1 cellular context compared by ENCODE assay signal in the genomic region with DNA sequence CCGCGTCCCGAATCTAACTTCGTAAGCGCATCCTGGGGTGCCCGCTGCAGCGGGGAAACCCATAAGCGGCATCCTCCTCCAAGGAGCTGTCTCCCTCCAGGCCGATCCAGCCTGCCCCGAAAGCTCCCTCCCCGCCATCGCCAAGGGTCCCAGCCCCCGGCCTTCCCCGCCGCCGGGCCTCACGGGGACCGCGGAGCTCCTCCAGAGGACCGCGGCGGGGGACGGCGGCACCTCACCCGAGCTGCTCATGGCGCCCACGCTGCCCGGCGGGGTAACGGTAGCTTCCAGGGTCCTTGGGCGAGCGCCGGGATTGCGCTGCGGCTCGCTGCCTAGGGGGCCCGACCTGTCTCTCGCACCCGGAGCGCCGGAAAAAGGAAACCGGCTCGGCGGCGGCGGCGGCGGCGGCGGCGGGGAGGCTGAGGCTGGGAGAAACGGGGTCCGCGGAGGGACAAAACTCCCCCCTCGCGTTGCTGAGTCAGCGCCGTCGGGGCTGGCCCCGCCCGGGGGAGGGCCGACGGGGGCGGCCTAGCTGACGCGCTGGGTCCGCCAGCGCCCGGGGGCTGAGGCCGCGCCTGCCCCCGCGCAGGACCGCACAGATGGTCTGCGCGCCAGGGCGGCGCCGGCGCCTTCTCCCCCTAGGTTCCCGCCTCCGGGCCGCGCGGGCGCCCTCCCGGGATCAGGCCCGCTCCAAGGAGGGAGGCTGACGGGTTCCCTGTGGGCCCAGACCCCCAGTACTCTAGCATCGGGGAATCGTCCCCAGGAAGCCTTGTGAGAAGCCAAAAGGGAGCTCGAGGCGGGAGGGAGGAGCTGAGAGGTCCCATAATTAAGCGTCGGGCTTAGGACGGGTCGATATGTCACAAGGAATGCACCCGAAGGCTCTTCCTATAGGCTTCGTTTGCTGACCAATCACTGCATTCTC.
A peak's percentile ranks its signal among the peaks of the same experiment; 100 is the strongest.
TF ChIP-seq lines count a peak whose summit lies in the region.

A gene with protein sequence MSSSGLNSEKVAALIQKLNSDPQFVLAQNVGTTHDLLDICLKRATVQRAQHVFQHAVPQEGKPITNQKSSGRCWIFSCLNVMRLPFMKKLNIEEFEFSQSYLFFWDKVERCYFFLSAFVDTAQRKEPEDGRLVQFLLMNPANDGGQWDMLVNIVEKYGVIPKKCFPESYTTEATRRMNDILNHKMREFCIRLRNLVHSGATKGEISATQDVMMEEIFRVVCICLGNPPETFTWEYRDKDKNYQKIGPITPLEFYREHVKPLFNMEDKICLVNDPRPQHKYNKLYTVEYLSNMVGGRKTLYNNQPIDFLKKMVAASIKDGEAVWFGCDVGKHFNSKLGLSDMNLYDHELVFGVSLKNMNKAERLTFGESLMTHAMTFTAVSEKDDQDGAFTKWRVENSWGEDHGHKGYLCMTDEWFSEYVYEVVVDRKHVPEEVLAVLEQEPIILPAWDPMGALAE (minus strand): TSS at position 374 of the 919 bp plus-strand sequence. CDS start 125 bp downstream, at position 249.

TF ChIP-seq in WTC11, 78 proteins besides CTCF, POLR2A, EP300 and RAD21 (continued from another document and continues in another):
- TF ChIP-seq, protein P1, sequence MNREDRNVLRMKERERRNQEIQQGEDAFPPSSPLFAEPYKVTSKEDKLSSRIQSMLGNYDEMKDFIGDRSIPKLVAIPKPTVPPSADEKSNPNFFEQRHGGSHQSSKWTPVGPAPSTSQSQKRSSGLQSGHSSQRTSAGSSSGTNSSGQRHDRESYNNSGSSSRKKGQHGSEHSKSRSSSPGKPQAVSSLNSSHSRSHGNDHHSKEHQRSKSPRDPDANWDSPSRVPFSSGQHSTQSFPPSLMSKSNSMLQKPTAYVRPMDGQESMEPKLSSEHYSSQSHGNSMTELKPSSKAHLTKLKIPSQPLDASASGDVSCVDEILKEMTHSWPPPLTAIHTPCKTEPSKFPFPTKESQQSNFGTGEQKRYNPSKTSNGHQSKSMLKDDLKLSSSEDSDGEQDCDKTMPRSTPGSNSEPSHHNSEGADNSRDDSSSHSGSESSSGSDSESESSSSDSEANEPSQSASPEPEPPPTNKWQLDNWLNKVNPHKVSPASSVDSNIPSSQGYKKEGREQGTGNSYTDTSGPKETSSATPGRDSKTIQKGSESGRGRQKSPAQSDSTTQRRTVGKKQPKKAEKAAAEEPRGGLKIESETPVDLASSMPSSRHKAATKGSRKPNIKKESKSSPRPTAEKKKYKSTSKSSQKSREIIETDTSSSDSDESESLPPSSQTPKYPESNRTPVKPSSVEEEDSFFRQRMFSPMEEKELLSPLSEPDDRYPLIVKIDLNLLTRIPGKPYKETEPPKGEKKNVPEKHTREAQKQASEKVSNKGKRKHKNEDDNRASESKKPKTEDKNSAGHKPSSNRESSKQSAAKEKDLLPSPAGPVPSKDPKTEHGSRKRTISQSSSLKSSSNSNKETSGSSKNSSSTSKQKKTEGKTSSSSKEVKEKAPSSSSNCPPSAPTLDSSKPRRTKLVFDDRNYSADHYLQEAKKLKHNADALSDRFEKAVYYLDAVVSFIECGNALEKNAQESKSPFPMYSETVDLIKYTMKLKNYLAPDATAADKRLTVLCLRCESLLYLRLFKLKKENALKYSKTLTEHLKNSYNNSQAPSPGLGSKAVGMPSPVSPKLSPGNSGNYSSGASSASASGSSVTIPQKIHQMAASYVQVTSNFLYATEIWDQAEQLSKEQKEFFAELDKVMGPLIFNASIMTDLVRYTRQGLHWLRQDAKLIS (CRISPR knock-in tag; IDR thresholded peaks at IDR 0.05; ENCODE audit: borderline replicate concordance): no peak
- TF ChIP-seq JUN (CRISPR knock-in tag; IDR thresholded peaks at IDR 0.05): no peak
- TF ChIP-seq GRHL2 (CRISPR knock-in tag; IDR thresholded peaks at IDR 0.05; ENCODE audit: insufficient replicate concordance, severe bottlenecking): no peak
- no peak for TF ChIP-seq TCF7 (CRISPR knock-in tag; IDR thresholded peaks at IDR 0.05; ENCODE audit: low read depth)
- TF ChIP-seq ZNF416 (CRISPR knock-in tag; IDR thresholded peaks at IDR 0.05): no peak
- no peak for TF ChIP-seq OVOL2 (CRISPR knock-in tag; IDR thresholded peaks at IDR 0.05; ENCODE audit: borderline replicate concordance)
- TF ChIP-seq ZNF263 (CRISPR knock-in tag; IDR thresholded peaks at IDR 0.05; ENCODE audit: low read depth): no peak
- TF ChIP-seq, protein P2, sequence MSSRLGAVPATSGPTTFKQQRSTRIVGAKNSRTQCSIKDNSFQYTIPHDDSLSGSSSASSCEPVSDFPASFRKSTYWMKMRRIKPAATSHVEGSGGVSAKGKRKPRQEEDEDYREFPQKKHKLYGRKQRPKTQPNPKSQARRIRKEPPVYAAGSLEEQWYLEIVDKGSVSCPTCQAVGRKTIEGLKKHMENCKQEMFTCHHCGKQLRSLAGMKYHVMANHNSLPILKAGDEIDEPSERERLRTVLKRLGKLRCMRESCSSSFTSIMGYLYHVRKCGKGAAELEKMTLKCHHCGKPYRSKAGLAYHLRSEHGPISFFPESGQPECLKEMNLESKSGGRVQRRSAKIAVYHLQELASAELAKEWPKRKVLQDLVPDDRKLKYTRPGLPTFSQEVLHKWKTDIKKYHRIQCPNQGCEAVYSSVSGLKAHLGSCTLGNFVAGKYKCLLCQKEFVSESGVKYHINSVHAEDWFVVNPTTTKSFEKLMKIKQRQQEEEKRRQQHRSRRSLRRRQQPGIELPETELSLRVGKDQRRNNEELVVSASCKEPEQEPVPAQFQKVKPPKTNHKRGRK (CRISPR knock-in tag; IDR thresholded peaks at IDR 0.05; ENCODE audit: borderline replicate concordance): no peak
- TF ChIP-seq, protein P3, sequence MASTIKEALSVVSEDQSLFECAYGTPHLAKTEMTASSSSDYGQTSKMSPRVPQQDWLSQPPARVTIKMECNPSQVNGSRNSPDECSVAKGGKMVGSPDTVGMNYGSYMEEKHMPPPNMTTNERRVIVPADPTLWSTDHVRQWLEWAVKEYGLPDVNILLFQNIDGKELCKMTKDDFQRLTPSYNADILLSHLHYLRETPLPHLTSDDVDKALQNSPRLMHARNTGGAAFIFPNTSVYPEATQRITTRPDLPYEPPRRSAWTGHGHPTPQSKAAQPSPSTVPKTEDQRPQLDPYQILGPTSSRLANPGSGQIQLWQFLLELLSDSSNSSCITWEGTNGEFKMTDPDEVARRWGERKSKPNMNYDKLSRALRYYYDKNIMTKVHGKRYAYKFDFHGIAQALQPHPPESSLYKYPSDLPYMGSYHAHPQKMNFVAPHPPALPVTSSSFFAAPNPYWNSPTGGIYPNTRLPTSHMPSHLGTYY (CRISPR knock-in tag; IDR thresholded peaks at IDR 0.05): no peak
- TF ChIP-seq, protein P4, sequence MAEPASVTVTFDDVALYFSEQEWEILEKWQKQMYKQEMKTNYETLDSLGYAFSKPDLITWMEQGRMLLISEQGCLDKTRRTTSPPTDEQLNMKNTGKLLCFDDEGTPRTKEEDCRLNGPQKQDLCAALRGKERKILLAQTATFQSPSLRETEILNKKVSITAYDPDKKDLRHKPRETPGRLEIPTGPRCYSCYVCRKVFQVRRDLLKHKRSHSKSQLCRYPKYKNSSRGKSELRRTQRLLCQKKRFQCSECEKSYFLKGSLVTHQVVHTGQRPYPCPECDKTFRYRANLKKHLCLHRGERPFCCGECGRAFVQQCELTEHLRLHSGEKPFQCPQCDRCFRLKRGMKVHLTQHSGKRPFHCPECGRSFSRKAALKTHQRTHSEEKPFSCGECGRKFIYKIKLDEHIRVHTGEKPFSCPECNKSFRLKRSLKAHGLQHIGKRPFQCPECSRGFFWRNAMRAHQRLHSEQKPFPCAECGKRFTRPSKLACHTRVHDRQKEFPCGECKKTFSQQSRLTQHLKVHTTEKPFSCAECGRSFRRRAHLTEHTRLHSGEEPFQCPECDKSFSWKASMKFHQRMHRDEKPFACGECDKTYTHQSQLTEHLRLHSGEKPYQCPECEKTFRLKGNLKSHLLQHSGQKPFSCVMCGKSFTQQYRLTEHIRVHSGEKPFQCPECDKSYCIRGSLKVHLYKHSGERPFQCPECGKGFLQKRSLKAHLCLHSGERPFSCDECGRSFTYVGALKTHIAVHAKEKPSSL (CRISPR knock-in tag; conservative IDR thresholded peaks at IDR 0.05): no peak
- peak; percentile 57; the same call in 1 of the 2 replicates for TF ChIP-seq FOXP1 (CRISPR knock-in tag; IDR thresholded peaks at IDR 0.05; ENCODE audit: borderline replicate concordance)
- peak; percentile 70; the same call in 1 of the 2 replicates for TF ChIP-seq KAT7 (CRISPR knock-in tag; IDR thresholded peaks at IDR 0.05; ENCODE audit: borderline replicate concordance)
- TF ChIP-seq, protein P5, sequence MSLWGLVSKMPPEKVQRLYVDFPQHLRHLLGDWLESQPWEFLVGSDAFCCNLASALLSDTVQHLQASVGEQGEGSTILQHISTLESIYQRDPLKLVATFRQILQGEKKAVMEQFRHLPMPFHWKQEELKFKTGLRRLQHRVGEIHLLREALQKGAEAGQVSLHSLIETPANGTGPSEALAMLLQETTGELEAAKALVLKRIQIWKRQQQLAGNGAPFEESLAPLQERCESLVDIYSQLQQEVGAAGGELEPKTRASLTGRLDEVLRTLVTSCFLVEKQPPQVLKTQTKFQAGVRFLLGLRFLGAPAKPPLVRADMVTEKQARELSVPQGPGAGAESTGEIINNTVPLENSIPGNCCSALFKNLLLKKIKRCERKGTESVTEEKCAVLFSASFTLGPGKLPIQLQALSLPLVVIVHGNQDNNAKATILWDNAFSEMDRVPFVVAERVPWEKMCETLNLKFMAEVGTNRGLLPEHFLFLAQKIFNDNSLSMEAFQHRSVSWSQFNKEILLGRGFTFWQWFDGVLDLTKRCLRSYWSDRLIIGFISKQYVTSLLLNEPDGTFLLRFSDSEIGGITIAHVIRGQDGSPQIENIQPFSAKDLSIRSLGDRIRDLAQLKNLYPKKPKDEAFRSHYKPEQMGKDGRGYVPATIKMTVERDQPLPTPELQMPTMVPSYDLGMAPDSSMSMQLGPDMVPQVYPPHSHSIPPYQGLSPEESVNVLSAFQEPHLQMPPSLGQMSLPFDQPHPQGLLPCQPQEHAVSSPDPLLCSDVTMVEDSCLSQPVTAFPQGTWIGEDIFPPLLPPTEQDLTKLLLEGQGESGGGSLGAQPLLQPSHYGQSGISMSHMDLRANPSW (CRISPR knock-in tag; conservative IDR thresholded peaks at IDR 0.05; ENCODE audit: low read depth): no peak
- TF ChIP-seq, protein P6, sequence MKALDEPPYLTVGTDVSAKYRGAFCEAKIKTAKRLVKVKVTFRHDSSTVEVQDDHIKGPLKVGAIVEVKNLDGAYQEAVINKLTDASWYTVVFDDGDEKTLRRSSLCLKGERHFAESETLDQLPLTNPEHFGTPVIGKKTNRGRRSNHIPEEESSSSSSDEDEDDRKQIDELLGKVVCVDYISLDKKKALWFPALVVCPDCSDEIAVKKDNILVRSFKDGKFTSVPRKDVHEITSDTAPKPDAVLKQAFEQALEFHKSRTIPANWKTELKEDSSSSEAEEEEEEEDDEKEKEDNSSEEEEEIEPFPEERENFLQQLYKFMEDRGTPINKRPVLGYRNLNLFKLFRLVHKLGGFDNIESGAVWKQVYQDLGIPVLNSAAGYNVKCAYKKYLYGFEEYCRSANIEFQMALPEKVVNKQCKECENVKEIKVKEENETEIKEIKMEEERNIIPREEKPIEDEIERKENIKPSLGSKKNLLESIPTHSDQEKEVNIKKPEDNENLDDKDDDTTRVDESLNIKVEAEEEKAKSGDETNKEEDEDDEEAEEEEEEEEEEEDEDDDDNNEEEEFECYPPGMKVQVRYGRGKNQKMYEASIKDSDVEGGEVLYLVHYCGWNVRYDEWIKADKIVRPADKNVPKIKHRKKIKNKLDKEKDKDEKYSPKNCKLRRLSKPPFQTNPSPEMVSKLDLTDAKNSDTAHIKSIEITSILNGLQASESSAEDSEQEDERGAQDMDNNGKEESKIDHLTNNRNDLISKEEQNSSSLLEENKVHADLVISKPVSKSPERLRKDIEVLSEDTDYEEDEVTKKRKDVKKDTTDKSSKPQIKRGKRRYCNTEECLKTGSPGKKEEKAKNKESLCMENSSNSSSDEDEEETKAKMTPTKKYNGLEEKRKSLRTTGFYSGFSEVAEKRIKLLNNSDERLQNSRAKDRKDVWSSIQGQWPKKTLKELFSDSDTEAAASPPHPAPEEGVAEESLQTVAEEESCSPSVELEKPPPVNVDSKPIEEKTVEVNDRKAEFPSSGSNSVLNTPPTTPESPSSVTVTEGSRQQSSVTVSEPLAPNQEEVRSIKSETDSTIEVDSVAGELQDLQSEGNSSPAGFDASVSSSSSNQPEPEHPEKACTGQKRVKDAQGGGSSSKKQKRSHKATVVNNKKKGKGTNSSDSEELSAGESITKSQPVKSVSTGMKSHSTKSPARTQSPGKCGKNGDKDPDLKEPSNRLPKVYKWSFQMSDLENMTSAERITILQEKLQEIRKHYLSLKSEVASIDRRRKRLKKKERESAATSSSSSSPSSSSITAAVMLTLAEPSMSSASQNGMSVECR (CRISPR knock-in tag; IDR thresholded peaks at IDR 0.05; ENCODE audit: borderline replicate concordance): no peak
- TF ChIP-seq, protein P7, sequence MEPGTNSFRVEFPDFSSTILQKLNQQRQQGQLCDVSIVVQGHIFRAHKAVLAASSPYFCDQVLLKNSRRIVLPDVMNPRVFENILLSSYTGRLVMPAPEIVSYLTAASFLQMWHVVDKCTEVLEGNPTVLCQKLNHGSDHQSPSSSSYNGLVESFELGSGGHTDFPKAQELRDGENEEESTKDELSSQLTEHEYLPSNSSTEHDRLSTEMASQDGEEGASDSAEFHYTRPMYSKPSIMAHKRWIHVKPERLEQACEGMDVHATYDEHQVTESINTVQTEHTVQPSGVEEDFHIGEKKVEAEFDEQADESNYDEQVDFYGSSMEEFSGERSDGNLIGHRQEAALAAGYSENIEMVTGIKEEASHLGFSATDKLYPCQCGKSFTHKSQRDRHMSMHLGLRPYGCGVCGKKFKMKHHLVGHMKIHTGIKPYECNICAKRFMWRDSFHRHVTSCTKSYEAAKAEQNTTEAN (CRISPR knock-in tag; IDR thresholded peaks at IDR 0.05): no peak
- 0 out of 2 replicates have a peak, but pooled peaks have one; percentile 47 for TF ChIP-seq CBFB (CRISPR knock-in tag; IDR thresholded peaks at IDR 0.05; ENCODE audit: low read depth)
- TF ChIP-seq, protein P8, sequence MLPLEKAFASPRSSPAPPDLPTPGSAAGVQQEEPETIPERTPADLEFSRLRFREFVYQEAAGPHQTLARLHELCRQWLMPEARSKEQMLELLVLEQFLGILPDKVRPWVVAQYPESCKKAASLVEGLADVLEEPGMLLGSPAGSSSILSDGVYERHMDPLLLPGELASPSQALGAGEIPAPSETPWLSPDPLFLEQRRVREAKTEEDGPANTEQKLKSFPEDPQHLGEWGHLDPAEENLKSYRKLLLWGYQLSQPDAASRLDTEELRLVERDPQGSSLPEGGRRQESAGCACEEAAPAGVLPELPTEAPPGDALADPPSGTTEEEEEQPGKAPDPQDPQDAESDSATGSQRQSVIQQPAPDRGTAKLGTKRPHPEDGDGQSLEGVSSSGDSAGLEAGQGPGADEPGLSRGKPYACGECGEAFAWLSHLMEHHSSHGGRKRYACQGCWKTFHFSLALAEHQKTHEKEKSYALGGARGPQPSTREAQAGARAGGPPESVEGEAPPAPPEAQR (CRISPR knock-in tag; IDR thresholded peaks at IDR 0.05): no peak
- no peak for TF ChIP-seq RORB (CRISPR knock-in tag; IDR thresholded peaks at IDR 0.05)
- no peak; the same call in none of the 2 replicates for TF ChIP-seq GABPB1 (CRISPR knock-in tag; IDR thresholded peaks at IDR 0.05)
- no peak for TF ChIP-seq ELF4 (CRISPR knock-in tag; IDR thresholded peaks at IDR 0.05; ENCODE audit: low read depth)
- no peak for TF ChIP-seq ESRRA (CRISPR knock-in tag; IDR thresholded peaks at IDR 0.05; ENCODE audit: borderline replicate concordance)
